Comparison of ENCODE assay signal across 8 cellular contexts in genomic region chr6:32254761-32255211, GRCh38. TPM values are rescaled to one million over a fixed set of nuclear protein-coding genes. Genes with fewer than 3 reads are reported as not detected.
DNase-seq lines count a peak whose midpoint lies in the region; ATAC-seq and TF ChIP-seq lines count a peak whose summit lies in the region.

No MANE protein-coding gene starts in this region.

- no peak for TF ChIP-seq CTCF in DOHH2 (IDR thresholded peaks at IDR 0.05; ENCODE audit: low read depth, low read length, poor library complexity, severe bottlenecking)
- TF ChIP-seq CTCF in psoas muscle (IDR thresholded peaks at IDR 0.05): no peak

- intact Hi-C loops in left ventricle myocardium superior (cut with micrococcal nuclease) (no loop called here), psoas muscle (cut with DNase I) (loop anchor here in 1 of 2 donors (10.0 kb wide), 1 partner anchor 140 kb away; no protein-coding TSS in a partner anchor)

- ATAC-seq in left ventricle myocardium superior (peak; percentile 57), psoas muscle (peak in 2 of 4 donors; percentile 27 to 38), GM18517 (IDR thresholded peaks at IDR 0.05; ENCODE audit: unreplicated experiment) (no peak), GM21825 (IDR thresholded peaks at IDR 0.05; ENCODE audit: unreplicated experiment) (no peak)

- H3K4me1 ChIP-seq in DOHH2 (ENCODE audit: control insufficient read depth, low read length): peaks cover 26% of the 10 kb centered on the region
- peaks cover 3% of the 10 kb centered on the region for H3K4me1 ChIP-seq in psoas muscle

- H3K4me3 ChIP-seq in DOHH2 (ENCODE audit: low read length): peak overlapping the region; percentile 73
- H3K4me3 ChIP-seq in psoas muscle: peak overlapping the region; percentile 45

- H3K79me2 ChIP-seq in DOHH2 (ENCODE audit: control insufficient read depth, low read length): peaks cover 7% of the 10 kb centered on the region

- peaks cover 28% of the 10 kb centered on the region for H3K4me1 Mint-ChIP-seq in activated naive CD8-positive, alpha-beta T cell treated with anti-CD3 and anti-CD28 coated beads for 36 hours

- H3K9me3 ChIP-seq in DOHH2 (ENCODE audit: control insufficient read depth, insufficient read depth, low read length) (no peaks in the 10 kb centered on the region), psoas muscle (no peaks in the 10 kb centered on the region)

- H3K27ac ChIP-seq in DOHH2 (ENCODE audit: low read depth, low read length) (no peak overlapping the region), psoas muscle (peak overlapping the region; percentile 71)

- H3K36me3 ChIP-seq in DOHH2 (ENCODE audit: control insufficient read depth, low read length) (no peaks in the 10 kb centered on the region), psoas muscle (ENCODE audit: insufficient read depth in 1 of 2, low read depth in 1 of 2) (no peaks in the 10 kb centered on the region)

- peak overlapping the region; percentile 82 for H3K4me2 ChIP-seq in DOHH2 (ENCODE audit: low read length)

- 11 to 21% (median 20%) methylated on average over 11 to 12 of the region's 12 CpGs for WGBS in psoas muscle, 3 donors

- no peaks in the 10 kb centered on the region for H3K36me3 Mint-ChIP-seq in activated naive CD8-positive, alpha-beta T cell treated with anti-CD3 and anti-CD28 coated beads for 36 hours

- H3K27me3 ChIP-seq in DOHH2 (ENCODE audit: control insufficient read depth, low read length) (no peaks in the 10 kb centered on the region), psoas muscle (ENCODE audit: insufficient read depth in 3 of 3, low read length in 2 of 3) (peaks cover 0 to 15% (median 0%) of the 10 kb centered on the region in 3 donors)

- H3K9me3 Mint-ChIP-seq in activated naive CD8-positive, alpha-beta T cell treated with anti-CD3 and anti-CD28 coated beads for 36 hours: no peaks in the 10 kb centered on the region

- no peaks in the 10 kb centered on the region for H3K9me2 ChIP-seq in DOHH2 (replicated peaks; ENCODE audit: control insufficient read depth, low read length)

- H3K27me3 Mint-ChIP-seq in activated naive CD8-positive, alpha-beta T cell treated with anti-CD3 and anti-CD28 coated beads for 36 hours: peaks cover 6% of the 10 kb centered on the region

- no peak for DNase-seq in activated naive CD8-positive, alpha-beta T cell treated with anti-CD3 and anti-CD28 coated beads for 36 hours
- DNase-seq in left ventricle myocardium superior: no peak
- no peak for DNase-seq in psoas muscle
- no peak for DNase-seq in HK-2 (ENCODE audit: unreplicated experiment)
- DNase-seq in NCI-H526 (lab: John Stamatoyannopoulos, UW): no peak

- H4K20me1 ChIP-seq in DOHH2 (ENCODE audit: control insufficient read depth, insufficient read depth, low read depth, low read length): no peaks in the 10 kb centered on the region

- peak overlapping the region; percentile 73 for H3K4me3 Mint-ChIP-seq in activated naive CD8-positive, alpha-beta T cell treated with anti-CD3 and anti-CD28 coated beads for 36 hours

- H3F3A ChIP-seq in DOHH2 (ENCODE audit: control insufficient read depth, insufficient read depth): peaks cover 3% of the 10 kb centered on the region; the same call in 1 of the 2 replicates

- H3K27ac Mint-ChIP-seq in activated naive CD8-positive, alpha-beta T cell treated with anti-CD3 and anti-CD28 coated beads for 36 hours: peak overlapping the region; percentile 86

RNA-seq across cellular contexts. Expression of gene NOTCH4, which starts 30.9 kb away (rescaled TPM):
- 1 to 10 TPM in 1 of 2 experiments, under 1 TPM in 1; 0.88 to 1.3 TPM for total RNA-seq in activated naive CD8-positive, alpha-beta T cell treated with anti-CD3 and anti-CD28 coated beads for 36 hours
- 22.5 TPM for total RNA-seq in left ventricle myocardium superior
- 10 to 100 TPM; 11.3 to 16.6 (median 13.7) TPM for total RNA-seq in psoas muscle
- 10 to 100 TPM in 2 of 3 donors, 1 to 10 TPM in 1; 9.7 to 19.5 (median 10.4) TPM for polyA plus RNA-seq in psoas muscle

Comparison
In these comparisons a context has a peak if more than half of its experiments do, and no peak if none do; other contexts are left out.
1. RNA of gene NOTCH4, which starts 30.9 kb away (total RNA-seq): 22.5 TPM in left ventricle myocardium superior (single experiment) and 11.3 to 16.6 TPM in psoas muscle; 0.88 to 1.3 TPM in activated naive CD8-positive, alpha-beta T cell treated with anti-CD3 and anti-CD28 coated beads for 36 hours; every median in the first group is over 4 times any median in the second.